ENCODE assay signal across 9 cellular contexts in genomic region chr5:149776376-149777305, GRCh38. TPM values are rescaled to one million over a fixed set of nuclear protein-coding genes. Genes with fewer than 3 reads are reported as not detected.
DNase-seq lines count a peak whose midpoint lies in the region; ATAC-seq and TF ChIP-seq lines count a peak whose summit lies in the region.
"Had no signal": no experiment of that assay in that cellular context is flagged by ENCODE, and none has a peak within 500 bp of the region (broad histone marks: within the 10 kb centered on the region; RNA-seq: fewer than 3 reads in every experiment).

No MANE protein-coding gene starts in this region.

- peaks cover 11% of the 10 kb centered on the region for H3K9me3 Mint-ChIP-seq in T-helper 1 cell treated with Interleukin-12 subunit alpha and Interleukin-12 subunit beta and Interleukin-4 antibody, amounts not matched to agents 30 μg/mL and 1 μg/mL, for 36 hours
- peaks cover 5% of the 10 kb centered on the region for H3K9me3 Mint-ChIP-seq in stimulated activated memory B cell treated with anti-CD40 and anti-IgM and Interleukin-4, amounts not matched to agents 10 μg/mL and 1 μg/mL and 100 μg/mL, for 72 hours

- no peak for ATAC-seq in stimulated activated memory B cell treated with anti-CD40 and anti-IgM and Interleukin-4, amounts not matched to agents 10 μg/mL and 1 μg/mL and 100 μg/mL, for 72 hours
- no peak for ATAC-seq in HG03442 (IDR thresholded peaks at IDR 0.05; ENCODE audit: unreplicated experiment)
- ATAC-seq in GM18511 (IDR thresholded peaks at IDR 0.05; ENCODE audit: unreplicated experiment), result no peak

- H3K4me1 ChIP-seq in right atrium auricular region, result peaks cover 0 to 86% of the 10 kb centered on the region in 2 donors

- TF ChIP-seq CTCF in right atrium auricular region (IDR thresholded peaks at IDR 0.05), result no peak

- H3K4me3 Mint-ChIP-seq in T-helper 1 cell treated with Interleukin-12 subunit alpha and Interleukin-12 subunit beta and Interleukin-4 antibody, amounts not matched to agents 30 μg/mL and 1 μg/mL, for 36 hours, result no peak overlapping the region
- peak overlapping the region; percentile 39 for H3K4me3 Mint-ChIP-seq in stimulated activated memory B cell treated with anti-CD40 and anti-IgM and Interleukin-4, amounts not matched to agents 10 μg/mL and 1 μg/mL and 100 μg/mL, for 72 hours
- H3K4me3 Mint-ChIP-seq: activated naive CD4-positive, alpha-beta T cell treated with anti-CD3 and anti-CD28 coated beads for 36 hours had no signal

- peak overlapping the region; percentile 27 for H3K27ac Mint-ChIP-seq in T-helper 1 cell treated with Interleukin-12 subunit alpha and Interleukin-12 subunit beta and Interleukin-4 antibody, amounts not matched to agents 30 μg/mL and 1 μg/mL, for 36 hours
- peak overlapping the region; percentile 93 for H3K27ac Mint-ChIP-seq in stimulated activated memory B cell treated with anti-CD40 and anti-IgM and Interleukin-4, amounts not matched to agents 10 μg/mL and 1 μg/mL and 100 μg/mL, for 72 hours
- H3K27ac Mint-ChIP-seq: activated naive CD4-positive, alpha-beta T cell treated with anti-CD3 and anti-CD28 coated beads for 36 hours had no signal

- H3K9me3 ChIP-seq in right atrium auricular region, result no peaks in the 10 kb centered on the region

- no peaks in the 10 kb centered on the region for H3K27me3 ChIP-seq in right atrium auricular region

- peak overlapping the region; percentile 69 to 78 for H3K27ac ChIP-seq in right atrium auricular region

- peaks cover 4% of the 10 kb centered on the region for H3K36me3 Mint-ChIP-seq in T-helper 1 cell treated with Interleukin-12 subunit alpha and Interleukin-12 subunit beta and Interleukin-4 antibody, amounts not matched to agents 30 μg/mL and 1 μg/mL, for 36 hours (ENCODE audit: low read depth)
- peaks cover 7% of the 10 kb centered on the region for H3K36me3 Mint-ChIP-seq in stimulated activated memory B cell treated with anti-CD40 and anti-IgM and Interleukin-4, amounts not matched to agents 10 μg/mL and 1 μg/mL and 100 μg/mL, for 72 hours

- H3K36me3 ChIP-seq in right atrium auricular region, result no peaks in the 10 kb centered on the region

- DNase-seq in T-helper 1 cell (no peak), RPMI8226 (peak; percentile 49), right atrium auricular region (ENCODE audit: low spot score) (no peak)
- DNase-seq in activated CD8-positive, alpha-beta memory T cell treated with anti-CD3 and anti-CD28 coated beads, Interleukin-2, amount 50 U/mL, for 48 hours, result no peak

- no peak overlapping the region for H3K4me3 ChIP-seq in right atrium auricular region

- peaks cover 8% of the 10 kb centered on the region for H3K4me1 Mint-ChIP-seq in T-helper 1 cell treated with Interleukin-12 subunit alpha and Interleukin-12 subunit beta and Interleukin-4 antibody, amounts not matched to agents 30 μg/mL and 1 μg/mL, for 36 hours (ENCODE audit: low read depth)
- H3K4me1 Mint-ChIP-seq in stimulated activated memory B cell treated with anti-CD40 and anti-IgM and Interleukin-4, amounts not matched to agents 10 μg/mL and 1 μg/mL and 100 μg/mL, for 72 hours, result peaks cover 76% of the 10 kb centered on the region

- H3K27me3 Mint-ChIP-seq in T-helper 1 cell treated with Interleukin-12 subunit alpha and Interleukin-12 subunit beta and Interleukin-4 antibody, amounts not matched to agents 30 μg/mL and 1 μg/mL, for 36 hours (ENCODE audit: low read depth), result no peaks in the 10 kb centered on the region
- H3K27me3 Mint-ChIP-seq in stimulated activated memory B cell treated with anti-CD40 and anti-IgM and Interleukin-4, amounts not matched to agents 10 μg/mL and 1 μg/mL and 100 μg/mL, for 72 hours, result no peaks in the 10 kb centered on the region

RNA-seq across cellular contexts. Expression of gene PPARGC1B, which starts 46.5 kb away (rescaled TPM):
- total RNA-seq in right atrium auricular region, result 10 to 100 TPM; 10.1 to 11.4 TPM
